1 cellular context compared by ENCODE assay signal in the genomic region with DNA sequence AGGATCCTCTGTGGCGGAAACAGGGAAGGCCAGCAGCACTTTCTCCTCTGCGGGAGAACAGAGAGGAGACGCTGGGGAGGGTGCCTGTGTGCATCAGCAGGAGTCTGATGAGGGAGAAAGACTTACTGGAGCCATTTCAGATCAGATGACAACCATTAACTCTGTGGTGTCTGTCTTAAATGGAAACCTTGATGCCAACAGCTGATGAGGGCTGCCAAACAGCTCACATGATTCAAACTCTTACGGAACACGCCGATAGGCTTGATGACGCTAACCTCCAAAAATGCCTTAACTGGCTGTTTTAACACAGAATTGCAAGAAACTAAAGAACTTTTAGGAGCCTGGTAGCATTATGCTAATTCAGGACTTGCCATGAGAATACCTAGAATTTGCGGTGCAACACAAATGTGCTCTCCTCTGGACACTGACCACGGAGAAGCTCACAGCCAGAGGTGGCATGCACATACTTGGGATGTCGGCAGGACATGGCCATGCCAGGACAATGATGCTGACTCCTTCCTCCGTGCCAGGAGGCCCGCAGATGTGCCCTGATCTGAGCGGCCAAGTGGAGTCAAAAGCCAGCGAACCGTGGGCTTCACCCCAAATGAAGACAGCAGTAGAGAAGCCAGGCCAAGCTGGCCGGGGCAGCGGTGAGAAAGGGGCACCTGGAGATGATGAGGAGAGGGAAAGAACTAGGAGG.
TF ChIP-seq lines count a peak whose summit lies in the region.

No MANE protein-coding gene starts in this region.

TF ChIP-seq in GM23338, 12 proteins besides CTCF, POLR2A, EP300 and RAD21:
- TF ChIP-seq CREB1 (CRISPR knock-in tag; IDR thresholded peaks at IDR 0.05; ENCODE audit: low read depth) (no peak), JUNB (IDR thresholded peaks at IDR 0.05; ENCODE audit: unreplicated experiment) (no peak), EZH2 (IDR thresholded peaks at IDR 0.05; ENCODE audit: low read depth, unreplicated experiment) (no peak), EZH2phosphoT487 (IDR thresholded peaks at IDR 0.05; ENCODE audit: unreplicated experiment) (no peak), NANOG (IDR thresholded peaks at IDR 0.05; ENCODE audit: borderline replicate concordance) (no peak), POLR2AphosphoS5 (IDR thresholded peaks at IDR 0.05; ENCODE audit: low read depth) (no peak), ZNF331 (CRISPR knock-in tag; IDR thresholded peaks at IDR 0.05; ENCODE audit: low read depth) (no peak), REST (IDR thresholded peaks at IDR 0.05; ENCODE audit: unreplicated experiment) (no peak)
- TF ChIP-seq, protein P1, sequence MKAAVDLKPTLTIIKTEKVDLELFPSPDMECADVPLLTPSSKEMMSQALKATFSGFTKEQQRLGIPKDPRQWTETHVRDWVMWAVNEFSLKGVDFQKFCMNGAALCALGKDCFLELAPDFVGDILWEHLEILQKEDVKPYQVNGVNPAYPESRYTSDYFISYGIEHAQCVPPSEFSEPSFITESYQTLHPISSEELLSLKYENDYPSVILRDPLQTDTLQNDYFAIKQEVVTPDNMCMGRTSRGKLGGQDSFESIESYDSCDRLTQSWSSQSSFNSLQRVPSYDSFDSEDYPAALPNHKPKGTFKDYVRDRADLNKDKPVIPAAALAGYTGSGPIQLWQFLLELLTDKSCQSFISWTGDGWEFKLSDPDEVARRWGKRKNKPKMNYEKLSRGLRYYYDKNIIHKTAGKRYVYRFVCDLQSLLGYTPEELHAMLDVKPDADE (IDR thresholded peaks at IDR 0.05) = no peak
